Comparison of ENCODE assay signal across 27 cellular contexts in the genomic region with DNA sequence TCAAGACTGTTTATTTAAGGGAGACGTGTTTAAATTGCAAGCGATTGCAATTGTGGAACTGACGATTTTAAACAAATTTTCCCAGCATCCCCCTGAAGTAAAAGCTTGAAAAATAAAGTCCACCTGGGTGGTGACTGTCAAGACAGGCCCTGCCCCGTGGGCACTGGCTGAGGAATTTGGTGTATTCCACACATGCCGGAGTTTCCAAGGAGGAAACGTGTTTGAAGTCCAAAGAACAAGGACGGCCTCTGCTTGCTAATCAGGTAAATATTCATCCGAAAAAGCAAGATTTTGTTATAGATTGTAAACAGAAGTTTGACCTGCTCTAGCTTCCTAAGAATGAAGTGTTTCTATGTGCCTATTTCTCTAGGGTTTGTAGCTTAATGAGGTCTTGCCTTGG.
"Had no signal": no experiment of that assay in that cellular context is flagged by ENCODE, and none has a peak within 500 bp of the region (broad histone marks: within the 10 kb centered on the region; RNA-seq: fewer than 3 reads in every experiment).

No MANE protein-coding gene starts in this region.

- DNase-seq: colonic mucosa; cortex of kidney; dermis blood vessel endothelial cell; dorsolateral prefrontal cortex; effector CD4-positive, alpha-beta T cell; effector CD8-positive, alpha-beta T cell; effector memory CD4-positive, alpha-beta T cell; effector memory CD8-positive, alpha-beta T cell; endodermal cell; erythroblast; esophagus squamous epithelium; foreskin fibroblast; foreskin melanocyte; gastrocnemius medialis; glutamatergic neuron; head of caudate nucleus; heart left ventricle; heart right ventricle had no signal

- H3K36me3 ChIP-seq: colonic mucosa, esophagus muscularis mucosa, esophagus squamous epithelium, gastrocnemius medialis, gastroesophageal sphincter, heart left ventricle, heart right ventricle had no signal

- H3K9me3 ChIP-seq: colonic mucosa, esophagus muscularis mucosa, esophagus squamous epithelium, gastrocnemius medialis, gastroesophageal sphincter, heart left ventricle, heart right ventricle had no signal

- ATAC-seq: effector memory CD8-positive, alpha-beta T cell; esophagus mucosa; foreskin keratinocyte; gastrocnemius medialis; gastroesophageal sphincter; heart left ventricle; heart right ventricle had no signal

- FAIRE-seq: colon, endometrium, endothelial cell of umbilical vein had no signal

- H3K4me3 ChIP-seq: colonic mucosa, coronary artery, dorsolateral prefrontal cortex, esophagus muscularis mucosa, esophagus squamous epithelium, gastrocnemius medialis, gastroesophageal sphincter, heart left ventricle, heart right ventricle had no signal

- H3K27ac ChIP-seq: colonic mucosa, coronary artery, dorsolateral prefrontal cortex, epithelial cell of prostate, esophagus muscularis mucosa, esophagus squamous epithelium, foreskin keratinocyte, gastrocnemius medialis, gastroesophageal sphincter, heart left ventricle, heart right ventricle had no signal

- H3K27me3 ChIP-seq: colonic mucosa, dorsolateral prefrontal cortex, esophagus muscularis mucosa, esophagus squamous epithelium, foreskin keratinocyte, gastrocnemius medialis, heart left ventricle, heart right ventricle had no signal

- H3K4me1 ChIP-seq: colonic mucosa, esophagus muscularis mucosa, esophagus squamous epithelium, gastroesophageal sphincter, heart left ventricle had no signal
